21 cellular contexts compared by ENCODE assay signal in the genomic region with DNA sequence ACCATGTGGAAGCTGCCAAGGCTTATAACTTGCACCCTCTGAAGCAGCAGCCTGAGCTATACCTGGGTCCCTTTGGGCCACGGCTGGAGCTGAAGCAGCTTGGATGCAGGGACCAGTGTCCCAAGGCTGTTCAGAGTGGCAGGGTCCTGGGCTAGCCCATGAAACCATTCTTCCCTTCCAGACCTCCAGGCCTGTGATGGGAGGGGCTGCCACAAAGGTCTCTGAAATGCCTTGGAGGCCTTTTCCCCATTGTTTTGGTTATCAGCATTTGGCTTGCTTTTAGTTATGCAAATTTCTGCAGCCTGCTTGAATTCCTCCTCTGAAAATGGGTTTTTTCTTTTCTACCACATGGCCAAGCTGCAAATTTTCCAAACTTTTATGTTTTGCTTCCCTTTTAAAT.
DNase-seq lines count a peak whose midpoint lies in the region; ATAC-seq and TF ChIP-seq lines count a peak whose summit lies in the region.
"Had no signal": no experiment of that assay in that cellular context is flagged by ENCODE, and none has a peak within 500 bp of the region (broad histone marks: within the 10 kb centered on the region; RNA-seq: fewer than 3 reads in every experiment).

No MANE protein-coding gene starts in this region.

- no peak overlapping the region for H2BK5ac ChIP-seq in H9 (ENCODE audit: insufficient read length, low read length)

- H4K91ac ChIP-seq in H9 (ENCODE audit: insufficient read length, low read depth, low read length): no peak overlapping the region

- H3K79me1 ChIP-seq in H9 (ENCODE audit: insufficient read depth, low read depth, low read length, poor library complexity, severe bottlenecking): no peaks in the 10 kb centered on the region

- H3K9me3 ChIP-seq in H9 (ENCODE audit: control insufficient read depth, low read depth, low read length): peaks cover 13% of the 10 kb centered on the region
- H3K9me3 ChIP-seq in iPS-20b (ENCODE audit: insufficient read depth, low read depth, low read length): peaks cover 37% of the 10 kb centered on the region
- peaks cover 1% of the 10 kb centered on the region for H3K9me3 ChIP-seq in hepatocyte (ENCODE audit: low read depth)
- H3K9me3 ChIP-seq: A549 had no signal

- no peaks in the 10 kb centered on the region for H3K23me2 ChIP-seq in H9 (ENCODE audit: insufficient read length, low read depth, low read length, poor library complexity, severe bottlenecking)

- H3K36me3 Mint-ChIP-seq in H9 (ENCODE audit: insufficient read depth in 1 of 3, low read depth in 3 of 3) (peaks cover 19 to 31% (median 30%) of the 10 kb centered on the region in 3 experiments), WTC11 (peaks cover 44% of the 10 kb centered on the region)
- H3K36me3 Mint-ChIP-seq: CD8-positive, alpha-beta T cell had no signal

- no peak overlapping the region for H3K9ac ChIP-seq in H9 (ENCODE audit: extremely low read depth, insufficient read length, low read length)
- no peak overlapping the region for H3K9ac ChIP-seq in iPS-20b (ENCODE audit: low read depth, low read length)
- H3K9ac ChIP-seq: BLaER1 treated with 17β-estradiol and CSF1 and Interleukin-3, amounts not matched to agents 10 nM and 100 nM had no signal

- H2BK15ac ChIP-seq in H9 (ENCODE audit: low read depth, low read length): no peak overlapping the region

- H4K20me1 ChIP-seq in H9 (ENCODE audit: control insufficient read depth, insufficient read depth, insufficient read length) (no peaks in the 10 kb centered on the region), hepatocyte (ENCODE audit: insufficient read depth, poor library complexity, severe bottlenecking) (no peaks in the 10 kb centered on the region)
- H4K20me1 ChIP-seq: BLaER1 treated with 17β-estradiol and CSF1 and Interleukin-3, amounts not matched to agents 10 nM and 100 nM had no signal

- no peak overlapping the region for H3K27ac ChIP-seq in H9 (ENCODE audit: insufficient read length, low read depth, low read length)
- H3K27ac ChIP-seq in iPS-20b (ENCODE audit: low read length): no peak overlapping the region
- no peak overlapping the region for H3K27ac ChIP-seq in hepatocyte
- H3K27ac ChIP-seq: 22Rv1; A549; BLaER1 treated with 17β-estradiol and CSF1 and Interleukin-3, amounts not matched to agents 10 nM and 100 nM; C4-2B had no signal

- no peak overlapping the region for H3K4ac ChIP-seq in H9 (ENCODE audit: low read depth, low read length)

- H3K4me1 Mint-ChIP-seq in H9: peaks cover 4% of the 10 kb centered on the region in 2 experiments
- H3K4me1 Mint-ChIP-seq in WTC11: peaks cover 5% of the 10 kb centered on the region
- H3K4me1 Mint-ChIP-seq: B cell had no signal

- H3K14ac ChIP-seq in H9 (ENCODE audit: insufficient read depth, low read length): no peak overlapping the region

- H3K27me3 ChIP-seq in H9 (ENCODE audit: insufficient read depth, low read length) (no peaks in the 10 kb centered on the region), iPS-20b (ENCODE audit: insufficient read depth, low read length) (no peaks in the 10 kb centered on the region), hepatocyte (no peaks in the 10 kb centered on the region)
- H3K27me3 ChIP-seq: BLaER1 treated with 17β-estradiol and CSF1 and Interleukin-3, amounts not matched to agents 10 nM and 100 nM had no signal

- no peak overlapping the region for H3K4me3 Mint-ChIP-seq in H9
- no peak overlapping the region for H3K4me3 Mint-ChIP-seq in WTC11
- H3K4me3 Mint-ChIP-seq: B cell; CD4-positive, alpha-beta T cell; CD8-positive, alpha-beta T cell had no signal

- no peak overlapping the region for H3K18ac ChIP-seq in H9 (ENCODE audit: insufficient read length, low read depth, low read length)

- no peaks in the 10 kb centered on the region for H3K79me2 ChIP-seq in H9 (ENCODE audit: insufficient read depth, low read length)
- no peaks in the 10 kb centered on the region for H3K79me2 ChIP-seq in hepatocyte

- H3K27me3 Mint-ChIP-seq in H9 (ENCODE audit: low read depth) (no peaks in the 10 kb centered on the region), WTC11 (ENCODE audit: low read depth) (no peaks in the 10 kb centered on the region)
- H3K27me3 Mint-ChIP-seq: B cell; CD4-positive, alpha-beta T cell had no signal

- H2BK20ac ChIP-seq in H9 (ENCODE audit: low read depth, low read length, poor library complexity, severe bottlenecking): no peak overlapping the region

- H3K9me2 ChIP-seq in hepatocyte (replicated peaks; ENCODE audit: insufficient read depth): no peaks in the 10 kb centered on the region

- H2AFZ ChIP-seq in H9 (ENCODE audit: low read length) (no peak overlapping the region), hepatocyte (no peak overlapping the region)

- CTCF ChIA-PET in WTC11 (lab: Charles Lee): no interaction called here

- no peak overlapping the region for H2BK12ac ChIP-seq in H9 (ENCODE audit: insufficient read length, low read depth, low read length)

- H3K4me2 ChIP-seq in H9 (ENCODE audit: insufficient read depth, insufficient read length, low read length) (no peak overlapping the region), hepatocyte (no peak overlapping the region)
- H3K4me2 ChIP-seq: A549; BLaER1 treated with 17β-estradiol and CSF1 and Interleukin-3, amounts not matched to agents 10 nM and 100 nM had no signal

- no peak overlapping the region for H2AK5ac ChIP-seq in H9 (ENCODE audit: insufficient read length, low read length)

- H3K36me3 ChIP-seq in iPS-20b (ENCODE audit: insufficient read depth, low read depth, low read length) (no peaks in the 10 kb centered on the region), hepatocyte (replicated peaks; ENCODE audit: insufficient read depth, low read depth) (no peaks in the 10 kb centered on the region)
- H3K36me3 ChIP-seq: BLaER1 treated with 17β-estradiol and CSF1 and Interleukin-3, amounts not matched to agents 10 nM and 100 nM had no signal

- H3K56ac ChIP-seq in H9 (ENCODE audit: insufficient read length, low read depth, low read length): no peak overlapping the region

- H3K4me1 ChIP-seq in H9 (ENCODE audit: insufficient read depth, low read length): no peaks in the 10 kb centered on the region
- no peaks in the 10 kb centered on the region for H3K4me1 ChIP-seq in iPS-20b (ENCODE audit: insufficient read depth, low read length)
- H3K4me1 ChIP-seq in hepatocyte (ENCODE audit: insufficient read depth): no peaks in the 10 kb centered on the region
- H3K4me1 ChIP-seq: A549, Caco-2 had no signal

- H4K8ac ChIP-seq in H9 (replicated peaks; ENCODE audit: insufficient read length, low read depth, low read length): no peak overlapping the region

- no peak overlapping the region; a peak in 1 of 7 replicates for H3K27ac Mint-ChIP-seq in H9
- H3K27ac Mint-ChIP-seq in WTC11: peak overlapping the region; percentile 40
- H3K27ac Mint-ChIP-seq: B cell; CD4-positive, alpha-beta T cell; CD8-positive, alpha-beta T cell had no signal

- H3K4me3 ChIP-seq in iPS-20b (ENCODE audit: low read length): 0 out of 2 replicates have a peak overlapping the region, but pooled peaks have one; percentile 1
- H3K4me3 ChIP-seq in hepatocyte: no peak overlapping the region
- H3K4me3 ChIP-seq: A549; BLaER1 treated with 17β-estradiol and CSF1 and Interleukin-3, amounts not matched to agents 10 nM and 100 nM; GM12878 had no signal

- ATAC-seq in WTC11 (peak; percentile 53), HG03469 (IDR thresholded peaks at IDR 0.05; ENCODE audit: unreplicated experiment) (no peak), GM19467 (IDR thresholded peaks at IDR 0.05; ENCODE audit: unreplicated experiment) (no peak), HG03175 (IDR thresholded peaks at IDR 0.05; ENCODE audit: unreplicated experiment) (no peak)
- ATAC-seq: A549; CD8-positive, alpha-beta T cell; GM12878 had no signal

- DNase-seq in ELF-1 (ENCODE audit: low read depth, low spot score): peak; percentile 15
- peak; percentile 31 for DNase-seq in H9
- peak; percentile 16 for DNase-seq in WTC11 (ENCODE audit: low spot score)
- DNase-seq in hepatocyte (ENCODE audit: low spot score): no peak
- DNase-seq: AML-193; Caco-2; Calu3; CD4-positive, alpha-beta T cell; CD8-positive, alpha-beta T cell; DMS79 treated with DMSO at 0.1 percent for 48 hours; GDM1 had no signal

- no peak overlapping the region for H4K5ac ChIP-seq in H9 (ENCODE audit: insufficient read length, low read depth, low read length)

- no peak overlapping the region for H2BK120ac ChIP-seq in H9 (ENCODE audit: low read depth, low read length, poor library complexity, severe bottlenecking)

- TF ChIP-seq CTCF in H9 (conservative IDR thresholded peaks at IDR 0.05) (no peak), WTC11 (IDR thresholded peaks at IDR 0.05) (no peak), hepatocyte (IDR thresholded peaks at IDR 0.05; ENCODE audit: poor library complexity) (no peak)

- POLR2A ChIA-PET in WTC11 (lab: Charles Lee): no interaction called here

- H3K9me3 Mint-ChIP-seq in H9 (peaks cover 40 to 42% of the 10 kb centered on the region in 2 experiments), WTC11 (peaks cover 69% of the 10 kb centered on the region)
- H3K9me3 Mint-ChIP-seq: CD4-positive, alpha-beta T cell; CD8-positive, alpha-beta T cell had no signal

- H3T11ph ChIP-seq in H9 (ENCODE audit: low read length): no peak overlapping the region

- H3K23ac ChIP-seq in H9 (ENCODE audit: insufficient read length, low read depth, low read length): no peak overlapping the region

- WGBS in H9 (ENCODE audit: extremely low coverage, insufficient read length, low lambda C conversion rate): no CpG with 5 or more reads among the region's 1 CpG
- WGBS in hepatocyte (ENCODE audit: low lambda C conversion rate, missing lambda C conversion rate): 65% methylated on average over 1 of the region's 1 CpG

TF ChIP-seq in WTC11, 78 proteins besides CTCF, POLR2A, EP300 and RAD21 (continues in another document):
- TF ChIP-seq SP1 (CRISPR knock-in tag; conservative IDR thresholded peaks at IDR 0.05) (no peak), TCF7 (CRISPR knock-in tag; IDR thresholded peaks at IDR 0.05; ENCODE audit: low read depth) (no peak), NFYB (CRISPR knock-in tag; conservative IDR thresholded peaks at IDR 0.05; ENCODE audit: low read depth) (no peak), ZNF317 (CRISPR knock-in tag; IDR thresholded peaks at IDR 0.05; ENCODE audit: borderline replicate concordance, low read depth) (no peak)
- TF ChIP-seq, protein P1, sequence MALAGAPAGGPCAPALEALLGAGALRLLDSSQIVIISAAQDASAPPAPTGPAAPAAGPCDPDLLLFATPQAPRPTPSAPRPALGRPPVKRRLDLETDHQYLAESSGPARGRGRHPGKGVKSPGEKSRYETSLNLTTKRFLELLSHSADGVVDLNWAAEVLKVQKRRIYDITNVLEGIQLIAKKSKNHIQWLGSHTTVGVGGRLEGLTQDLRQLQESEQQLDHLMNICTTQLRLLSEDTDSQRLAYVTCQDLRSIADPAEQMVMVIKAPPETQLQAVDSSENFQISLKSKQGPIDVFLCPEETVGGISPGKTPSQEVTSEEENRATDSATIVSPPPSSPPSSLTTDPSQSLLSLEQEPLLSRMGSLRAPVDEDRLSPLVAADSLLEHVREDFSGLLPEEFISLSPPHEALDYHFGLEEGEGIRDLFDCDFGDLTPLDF (CRISPR knock-in tag; IDR thresholded peaks at IDR 0.05): no peak
- TF ChIP-seq, protein P2, sequence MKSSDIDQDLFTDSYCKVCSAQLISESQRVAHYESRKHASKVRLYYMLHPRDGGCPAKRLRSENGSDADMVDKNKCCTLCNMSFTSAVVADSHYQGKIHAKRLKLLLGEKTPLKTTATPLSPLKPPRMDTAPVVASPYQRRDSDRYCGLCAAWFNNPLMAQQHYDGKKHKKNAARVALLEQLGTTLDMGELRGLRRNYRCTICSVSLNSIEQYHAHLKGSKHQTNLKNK (CRISPR knock-in tag; IDR thresholded peaks at IDR 0.05): no peak
